8 cellular contexts compared by ENCODE assay signal in genomic region chr13:20127563-20128458, GRCh38. TPM values are rescaled to one million over a fixed set of nuclear protein-coding genes. Genes with fewer than 3 reads are reported as not detected.
DNase-seq lines count a peak whose midpoint lies in the region; ATAC-seq and TF ChIP-seq lines count a peak whose summit lies in the region.

No MANE protein-coding gene starts in this region.

- no peaks in the 10 kb centered on the region for H3K27me3 ChIP-seq in SJSA1 (replicated peaks)

- peak; percentile 49 for ATAC-seq in HG03135 (IDR thresholded peaks at IDR 0.05; ENCODE audit: unreplicated experiment)

- peak overlapping the region; percentile 70 for H3K4me3 Mint-ChIP-seq in progenitor cell of endocrine pancreas (ENCODE audit: low read depth)

- peak; percentile 65 for TF ChIP-seq CTCF in 22Rv1 (IDR thresholded peaks at IDR 0.05)
- TF ChIP-seq CTCF in astrocyte of the cerebellum (IDR thresholded peaks at IDR 0.05; ENCODE audit: low read depth, low read length, missing control alignments): peak; percentile 36
- TF ChIP-seq CTCF in progenitor cell of endocrine pancreas (IDR thresholded peaks at IDR 0.05; ENCODE audit: unreplicated experiment): peak; percentile 54

- H3K36me3 ChIP-seq in SJSA1: no peaks in the 10 kb centered on the region

- no peaks in the 10 kb centered on the region; the same call in 1 of the 2 replicates for H3K9me3 ChIP-seq in SJSA1 (replicated peaks)

- H3K36me3 Mint-ChIP-seq in progenitor cell of endocrine pancreas (ENCODE audit: insufficient read depth): no peaks in the 10 kb centered on the region

- peaks cover 12% of the 10 kb centered on the region for H3K4me1 ChIP-seq in SJSA1 (replicated peaks)

- H3K27me3 Mint-ChIP-seq in progenitor cell of endocrine pancreas: peaks cover 15% of the 10 kb centered on the region

- DNase-seq in SJSA1 (ENCODE audit: low read depth in 1 of 2, low spot score in 2 of 2) (peak; percentile 49 to 54), astrocyte of the cerebellum (ENCODE audit: low read depth) (no peak), hippocampal formation (lab: John Stamatoyannopoulos, UW) (peak; percentile 19 to 53), progenitor cell of endocrine pancreas (ENCODE audit: low spot score, unreplicated experiment) (peak; percentile 57), cerebellar cortex (ENCODE audit: low spot score) (no peak)

- TF ChIP-seq POLR2A in GM18526 (IDR thresholded peaks at IDR 0.05; ENCODE audit: extremely low read depth, insufficient read length): peak; percentile 45

- peak overlapping the region; percentile 81 for H3K27ac ChIP-seq in 22Rv1
- peak overlapping the region; percentile 48 for H3K27ac ChIP-seq in SJSA1

- H3K4me1 Mint-ChIP-seq in progenitor cell of endocrine pancreas (ENCODE audit: low read depth): peaks cover 1% of the 10 kb centered on the region

- H3K27ac Mint-ChIP-seq in progenitor cell of endocrine pancreas: peak overlapping the region; percentile 23

- H3K9me3 Mint-ChIP-seq in progenitor cell of endocrine pancreas (ENCODE audit: low read depth): no peaks in the 10 kb centered on the region

- in situ Hi-C loops in astrocyte of the cerebellum (cut with HindIII; ENCODE audit: low sequenced_read_pairs): no loop called here

- H3K4me3 ChIP-seq in SJSA1: peak overlapping the region; percentile 43
- peak overlapping the region; percentile 39 for H3K4me3 ChIP-seq in astrocyte of the cerebellum (ENCODE audit: low read depth, low read length)

RNA-seq across cellular contexts. Expression of gene GJA3, which starts 33.0 kb away (rescaled TPM):
- not detected in 2 replicates for total RNA-seq in SJSA1 (2014; rRNA removed; shearing (Covaris generic))
- 0.04 and 0.12 TPM in 2 replicates for total RNA-seq in progenitor cell of endocrine pancreas

Comparison
In these comparisons a context has a peak if more than half of its experiments do, and no peak if none do; other contexts are left out.
1. DNase-seq: peak in SJSA1 (2 of 2), hippocampal formation (2 of 2) and progenitor cell of endocrine pancreas (single experiment); none in astrocyte of the cerebellum (single experiment) and cerebellar cortex (single experiment).
2. Peak in every context shown above with its lines, with median percentiles within 50 percentile points of each other: CTCF ChIP-seq.